In genomic region chr13:25466880-25467279, GRCh38 we compare ENCODE assay signal across 18 cellular contexts.
DNase-seq lines count a peak whose midpoint lies in the region; ATAC-seq and TF ChIP-seq lines count a peak whose summit lies in the region.
"Had no signal": no experiment of that assay in that cellular context is flagged by ENCODE, and none has a peak within 500 bp of the region (broad histone marks: within the 10 kb centered on the region; RNA-seq: fewer than 3 reads in every experiment).

No MANE protein-coding gene starts in this region.

- peaks cover 31% of the 10 kb centered on the region for H3K27me3 Mint-ChIP-seq in H9 (ENCODE audit: low read depth)
- peaks cover 9% of the 10 kb centered on the region for H3K27me3 Mint-ChIP-seq in glutamatergic neuron (ENCODE audit: unreplicated experiment)

- H3K9me3 ChIP-seq in H9 (ENCODE audit: control insufficient read depth, low read depth, low read length), result no peaks in the 10 kb centered on the region
- H3K9me3 ChIP-seq: HAP-1 had no signal

- no peak overlapping the region for H3K4ac ChIP-seq in H9 (ENCODE audit: low read depth, low read length)

- in situ Hi-C loops in GM13976 (cut with MboI; ENCODE audit: low sequenced_read_pairs, unreplicated experiment), result no loop called here

- no peak overlapping the region for H4K8ac ChIP-seq in H9 (replicated peaks; ENCODE audit: insufficient read length, low read depth, low read length)

- no peak overlapping the region for H2BK120ac ChIP-seq in H9 (ENCODE audit: low read depth, low read length, poor library complexity, severe bottlenecking)

- TF ChIP-seq CTCF in H9 (conservative IDR thresholded peaks at IDR 0.05) (peak; percentile 27; the same call in 1 of the 3 replicates), glutamatergic neuron (IDR thresholded peaks at IDR 0.05; ENCODE audit: partially characterized antibody, unreplicated experiment) (no peak), GM13976 (IDR thresholded peaks at IDR 0.05; ENCODE audit: borderline replicate concordance, control extremely low read depth, extremely low read depth, insufficient read depth, missing control alignments) (no peak)

- ATAC-seq in HG02759 (IDR thresholded peaks at IDR 0.05; ENCODE audit: unreplicated experiment), result no peak
- ATAC-seq: Right ventricle myocardium inferior had no signal

- no peak overlapping the region for H2AK5ac ChIP-seq in H9 (ENCODE audit: insufficient read length, low read length)

- H3K23me2 ChIP-seq in H9 (ENCODE audit: insufficient read length, low read depth, low read length, poor library complexity, severe bottlenecking), result peaks cover 8% of the 10 kb centered on the region

- H3K14ac ChIP-seq in H9 (ENCODE audit: insufficient read depth, low read length), result no peak overlapping the region

- DNase-seq in D341Med (ENCODE audit: low spot score), result peak; percentile 41
- no peak for DNase-seq in H9
- DNase-seq in NCI-H82 (lab: John Stamatoyannopoulos, UW), result peak; percentile 80
- peak; percentile 49 for DNase-seq in glutamatergic neuron
- DNase-seq in NCI-H345 treated with DMSO at 0.1 percent for 48 hours (lab: John Stamatoyannopoulos, UW; ENCODE audit: unreplicated experiment), result no peak
- no peak for DNase-seq in activated CD4-positive, alpha-beta T cell treated with anti-CD3 and anti-CD28 coated beads, Interleukin-2, amount 50 U/mL, for 4 hours
- DNase-seq in GM13976 (ENCODE audit: low spot score), result no peak
- DNase-seq: ACHN, AML-193, COR-L47, NCI-H1105 treated with DMSO at 0.1 percent for 48 hours, NCI-H226, NCI-H69 had no signal

- H3K79me1 ChIP-seq in H9 (ENCODE audit: insufficient read depth, low read depth, low read length, poor library complexity, severe bottlenecking), result no peaks in the 10 kb centered on the region

- H2BK5ac ChIP-seq in H9 (ENCODE audit: insufficient read length, low read length), result no peak overlapping the region

- no peak overlapping the region for H2BK12ac ChIP-seq in H9 (ENCODE audit: insufficient read length, low read depth, low read length)

- H3K36me3 Mint-ChIP-seq in H9 (ENCODE audit: insufficient read depth in 1 of 3, low read depth in 3 of 3), result no peaks in the 10 kb centered on the region
- H3K36me3 Mint-ChIP-seq in glutamatergic neuron (ENCODE audit: unreplicated experiment), result no peaks in the 10 kb centered on the region
- H3K36me3 Mint-ChIP-seq: IgD-negative memory B cell had no signal

- H3K79me2 ChIP-seq in H9 (ENCODE audit: insufficient read depth, low read length), result 0 out of 2 replicates have a peak, but pooled peaks cover 2% of the 10 kb centered on the region

- H4K91ac ChIP-seq in H9 (ENCODE audit: insufficient read length, low read depth, low read length), result no peak overlapping the region

- H3K18ac ChIP-seq in H9 (ENCODE audit: insufficient read length, low read depth, low read length), result no peak overlapping the region

- H3K9me3 Mint-ChIP-seq in H9 (no peaks in the 10 kb centered on the region), glutamatergic neuron (ENCODE audit: unreplicated experiment) (peaks cover 13% of the 10 kb centered on the region)

- H3K4me1 Mint-ChIP-seq in H9, result peaks cover 14 to 27% of the 10 kb centered on the region in 2 experiments; a peak in 3 of 4 replicates
- peaks cover 11% of the 10 kb centered on the region for H3K4me1 Mint-ChIP-seq in glutamatergic neuron (ENCODE audit: low read depth, unreplicated experiment)

- H2BK20ac ChIP-seq in H9 (ENCODE audit: low read depth, low read length, poor library complexity, severe bottlenecking), result no peak overlapping the region

- H3K56ac ChIP-seq in H9 (ENCODE audit: insufficient read length, low read depth, low read length), result no peak overlapping the region

- H3K23ac ChIP-seq in H9 (ENCODE audit: insufficient read length, low read depth, low read length), result no peak overlapping the region

- no peak overlapping the region for H3K27ac Mint-ChIP-seq in H9
- H3K27ac Mint-ChIP-seq in glutamatergic neuron (ENCODE audit: unreplicated experiment), result no peak overlapping the region
- H3K27ac Mint-ChIP-seq: CD14-positive monocyte had no signal

- no peaks in the 10 kb centered on the region for H4K20me1 ChIP-seq in H9 (ENCODE audit: control insufficient read depth, insufficient read depth, insufficient read length)

- H3K9ac ChIP-seq in H9 (ENCODE audit: extremely low read depth, insufficient read length, low read length), result no peak overlapping the region

- H3K4me3 Mint-ChIP-seq in H9, result no peak overlapping the region
- peak overlapping the region; percentile 10 for H3K4me3 Mint-ChIP-seq in glutamatergic neuron (ENCODE audit: unreplicated experiment)
- H3K4me3 Mint-ChIP-seq: IgD-negative memory B cell had no signal

- H4K5ac ChIP-seq in H9 (ENCODE audit: insufficient read length, low read depth, low read length), result no peak overlapping the region

- no peak overlapping the region for H2AFZ ChIP-seq in H9 (ENCODE audit: low read length)

- H3K27ac ChIP-seq in H9 (ENCODE audit: insufficient read length, low read depth, low read length), result no peak overlapping the region

- no peak overlapping the region for H3T11ph ChIP-seq in H9 (ENCODE audit: low read length)

- H3K4me1 ChIP-seq in H9 (ENCODE audit: insufficient read depth, low read length), result peaks cover 4% of the 10 kb centered on the region; the same call in 1 of the 2 replicates
- H3K4me1 ChIP-seq: HAP-1 had no signal

- H3K4me2 ChIP-seq in H9 (ENCODE audit: insufficient read depth, insufficient read length, low read length), result no peak overlapping the region

- no CpG with 5 or more reads among the region's 4 CpGs for WGBS in H9 (ENCODE audit: extremely low coverage, insufficient read length, low lambda C conversion rate)

- peaks cover 2% of the 10 kb centered on the region; the same call in 1 of the 2 replicates for H3K27me3 ChIP-seq in H9 (ENCODE audit: insufficient read depth, low read length)

- no peak overlapping the region for H2BK15ac ChIP-seq in H9 (ENCODE audit: low read depth, low read length)

Comparison
In these comparisons a context has a peak if more than half of its experiments do, and no peak if none do; other contexts are left out.
1. DNase-seq: peak in D341Med (single experiment), NCI-H82 (single experiment) and glutamatergic neuron (single experiment); none in H9 (single experiment), NCI-H345 treated with DMSO at 0.1 percent for 48 hours (single experiment), activated CD4-positive, alpha-beta T cell treated with anti-CD3 and anti-CD28 coated beads, Interleukin-2, amount 50 U/mL, for 4 hours (0 of 2) and GM13976 (single experiment).